ENCODE assay signal across 21 cellular contexts in the genomic region with DNA sequence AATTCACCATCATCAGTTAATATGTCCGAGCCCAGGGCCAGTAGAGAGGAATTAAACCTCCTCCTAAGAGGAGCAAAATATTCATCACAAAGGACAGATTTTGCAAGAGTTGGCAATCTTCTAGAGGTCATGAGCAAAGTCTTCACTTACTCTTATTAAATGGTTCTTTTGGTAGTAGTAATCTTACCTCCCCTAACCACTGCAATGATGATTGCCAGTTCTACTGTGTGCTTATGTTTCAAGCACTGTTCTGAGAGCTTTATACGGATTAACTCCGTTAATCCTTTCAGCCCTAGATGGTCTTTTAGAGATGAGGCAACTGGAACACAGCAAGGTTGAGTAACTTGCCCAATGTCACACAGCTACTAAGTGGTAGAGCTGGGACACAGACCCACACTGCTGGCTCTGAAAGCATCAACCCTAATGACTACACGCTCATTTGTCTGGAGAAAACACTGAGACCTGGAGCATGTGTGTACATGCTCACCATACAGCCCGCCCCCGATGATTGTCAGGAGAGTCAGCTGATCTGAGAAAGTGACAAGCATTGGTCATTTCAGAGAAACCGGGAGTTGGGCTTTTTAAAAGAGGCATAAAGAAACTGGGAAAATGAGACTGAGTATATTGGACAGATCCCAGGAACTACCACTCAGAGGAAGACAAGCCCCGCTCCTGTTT.
DNase-seq lines count a peak whose midpoint lies in the region; ATAC-seq and TF ChIP-seq lines count a peak whose summit lies in the region.
"Had no signal": no experiment of that assay in that cellular context is flagged by ENCODE, and none has a peak within 500 bp of the region (broad histone marks: within the 10 kb centered on the region; RNA-seq: fewer than 3 reads in every experiment).

No MANE protein-coding gene starts in this region.

- intact Hi-C loops in Right ventricle myocardium inferior (cut with DNase I) (no loop called here), cardiac septum (cut with DNase I) (no loop called here), uterus (cut with DNase I; ENCODE audit: low total_unique reads) (no loop called here)

- H3K4me1 Mint-ChIP-seq in glutamatergic neuron (ENCODE audit: low read depth, unreplicated experiment): peaks cover 32% of the 10 kb centered on the region

- H3K36me3 Mint-ChIP-seq in glutamatergic neuron (ENCODE audit: unreplicated experiment): no peaks in the 10 kb centered on the region
- H3K36me3 Mint-ChIP-seq: neural progenitor cell had no signal

- H3K27ac Mint-ChIP-seq in glutamatergic neuron (ENCODE audit: unreplicated experiment): no peak overlapping the region
- H3K27ac Mint-ChIP-seq: activated CD8-positive, alpha-beta T cell treated with anti-CD3 and anti-CD28 coated beads, Interleukin-2, amount 10 ng/mL, durations not matched to agents 7 days and 5 days; CD8-positive, alpha-beta T cell; neural progenitor cell had no signal

- peaks cover 4% of the 10 kb centered on the region for H3K27me3 Mint-ChIP-seq in glutamatergic neuron (ENCODE audit: unreplicated experiment)

- H3K4me1 ChIP-seq in uterus: no peaks in the 10 kb centered on the region
- H3K4me1 ChIP-seq: A549 had no signal

- ATAC-seq in Right ventricle myocardium inferior: peak; percentile 37
- ATAC-seq: A549; activated CD8-positive, alpha-beta T cell treated with anti-CD3 and anti-CD28 coated beads, Interleukin-2, amount 10 ng/mL, durations not matched to agents 7 days and 5 days; CD8-positive, alpha-beta T cell; stimulated activated naive CD8-positive, alpha-beta T cell treated with anti-CD3 and anti-CD28 coated beads, Interleukin-15, Interleukin-2, amounts not matched to agents 100 U/mL and 50 U/mL, for 24 hours had no signal

- H3K4me3 ChIP-seq in fibroblast of villous mesenchyme (ENCODE audit: low read depth, low read length) (no peak overlapping the region), uterus (no peak overlapping the region)
- H3K4me3 ChIP-seq: A549, neural progenitor cell had no signal

- TF ChIP-seq CTCF in fibroblast of villous mesenchyme (IDR thresholded peaks at IDR 0.05; ENCODE audit: insufficient read depth, low read depth, low read length): no peak
- TF ChIP-seq CTCF in uterus (IDR thresholded peaks at IDR 0.05): no peak
- TF ChIP-seq CTCF in glutamatergic neuron (IDR thresholded peaks at IDR 0.05; ENCODE audit: partially characterized antibody, unreplicated experiment): no peak

- no peaks in the 10 kb centered on the region for H3K36me3 ChIP-seq in uterus
- H3K36me3 ChIP-seq: neural progenitor cell had no signal

- no peak overlapping the region for H3K27ac ChIP-seq in uterus
- H3K27ac ChIP-seq: A549, epithelial cell of prostate, KMS-11, neural progenitor cell had no signal

- no peaks in the 10 kb centered on the region for H3K27me3 ChIP-seq in uterus
- H3K27me3 ChIP-seq: neural progenitor cell had no signal

- no peak for DNase-seq in Right ventricle myocardium inferior (ENCODE audit: missing footprints)
- DNase-seq in cardiac septum (ENCODE audit: low spot score): no peak
- DNase-seq in amniotic epithelial cell (ENCODE audit: low read depth): peak; percentile 80
- peak; percentile 59 for DNase-seq in fibroblast of villous mesenchyme (ENCODE audit: low read depth)
- peak; percentile 31 to 39 for DNase-seq in uterus
- DNase-seq in glutamatergic neuron: no peak
- no peak for DNase-seq in epidermal melanocyte (ENCODE audit: insufficient read length, low spot score)
- DNase-seq in NCI-H1694 (lab: John Stamatoyannopoulos, UW): no peak
- DNase-seq: activated CD8-positive, alpha-beta T cell treated with anti-CD3 and anti-CD28 coated beads, Interleukin-2, amount 10 ng/mL, durations not matched to agents 7 days and 5 days; amniotic stem cell; CD8-positive, alpha-beta T cell; EL; hippocampal formation; kidney glomerular epithelial cell; NCI-H2227 treated with DMSO at 0.1 percent for 48 hours; SIG-M5; stimulated activated naive CD8-positive, alpha-beta T cell treated with anti-CD3 and anti-CD28 coated beads, Interleukin-15, Interleukin-2, amounts not matched to agents 100 U/mL and 50 U/mL, for 24 hours had no signal

- no peak overlapping the region for H3K4me3 Mint-ChIP-seq in glutamatergic neuron (ENCODE audit: unreplicated experiment)
- H3K4me3 Mint-ChIP-seq: activated CD8-positive, alpha-beta T cell treated with anti-CD3 and anti-CD28 coated beads, Interleukin-2, amount 10 ng/mL, durations not matched to agents 7 days and 5 days; CD8-positive, alpha-beta T cell; neural progenitor cell had no signal

- no peak for TF ChIP-seq POLR2A in uterus (IDR thresholded peaks at IDR 0.05)

- no peaks in the 10 kb centered on the region for H3K9me3 Mint-ChIP-seq in glutamatergic neuron (ENCODE audit: unreplicated experiment)
- H3K9me3 Mint-ChIP-seq: CD8-positive, alpha-beta T cell; neural progenitor cell had no signal

- no peaks in the 10 kb centered on the region for H3K9me3 ChIP-seq in uterus
- H3K9me3 ChIP-seq: A549 had no signal

Comparison
In these comparisons a context has a peak if more than half of its experiments do, and no peak if none do; other contexts are left out.
1. DNase-seq: peak in amniotic epithelial cell (single experiment), fibroblast of villous mesenchyme (single experiment) and uterus (2 of 2); none in Right ventricle myocardium inferior (single experiment), cardiac septum (single experiment), glutamatergic neuron (single experiment), epidermal melanocyte (single experiment) and NCI-H1694 (single experiment).